1 cellular context compared by ENCODE assay signal in genomic region chr19:1864480-1865171, GRCh38.
A peak's percentile ranks its signal among the peaks of the same experiment; 100 is the strongest.
TF ChIP-seq lines count a peak whose summit lies in the region.

No MANE protein-coding gene starts in this region.

TF ChIP-seq in HepG2, 621 proteins besides CTCF, POLR2A, EP300 and RAD21 (continued from another document):
- peak; percentile 25; the same call in 1 of the 2 replicates for TF ChIP-seq HDAC1 (CRISPR knock-in tag; IDR thresholded peaks at IDR 0.05)
- peak; percentile 58; the same call in 1 of the 2 replicates for TF ChIP-seq PPARG (CRISPR knock-in tag; conservative IDR thresholded peaks at IDR 0.05)
- peak; percentile 92 for TF ChIP-seq RXRA (CRISPR knock-in tag; IDR thresholded peaks at IDR 0.05)
- 0 out of 2 replicates have a peak, but pooled peaks have one; percentile 28 for TF ChIP-seq ZBTB42 (CRISPR knock-in tag; IDR thresholded peaks at IDR 0.05)
- 0 out of 2 replicates have a peak, but pooled peaks have one; percentile 54 for TF ChIP-seq NCOA1 (CRISPR knock-in tag; IDR thresholded peaks at IDR 0.05)
- peak; percentile 69; the same call in 1 of the 2 replicates for TF ChIP-seq CSRNP1 (CRISPR knock-in tag; IDR thresholded peaks at IDR 0.05)
- TF ChIP-seq CBX2 (IDR thresholded peaks at IDR 0.05; ENCODE audit: low read depth, low read length) = no peak
- no peak for TF ChIP-seq CBX2 (CRISPR knock-in tag; IDR thresholded peaks at IDR 0.05; ENCODE audit: low read depth)
- no peak for TF ChIP-seq EZH2 (conservative IDR thresholded peaks at IDR 0.05; ENCODE audit: low read depth, low read length)
- no peak for TF ChIP-seq MNT (IDR thresholded peaks at IDR 0.05)
- no peak for TF ChIP-seq SATB2 (CRISPR knock-in tag; IDR thresholded peaks at IDR 0.05)
- TF ChIP-seq MYPOP (CRISPR knock-in tag; IDR thresholded peaks at IDR 0.05) = no peak
- peak; percentile 47 for TF ChIP-seq ASH2L (IDR thresholded peaks at IDR 0.05; ENCODE audit: insufficient read length, low read depth, low read length)
- no peak for TF ChIP-seq GPBP1L1 (CRISPR knock-in tag; IDR thresholded peaks at IDR 0.05)
- TF ChIP-seq ZNF280B (CRISPR knock-in tag; IDR thresholded peaks at IDR 0.05; ENCODE audit: borderline replicate concordance) = 0 out of 2 replicates have a peak, but pooled peaks have one; percentile 47
- peak; percentile 92; the same call in 1 of the 2 replicates for TF ChIP-seq THRA (CRISPR knock-in tag; IDR thresholded peaks at IDR 0.05; ENCODE audit: borderline replicate concordance)
- peak; percentile 41; the same call in 1 of the 2 replicates for TF ChIP-seq ZNF709 (CRISPR knock-in tag; IDR thresholded peaks at IDR 0.05)
- TF ChIP-seq SKIL (CRISPR knock-in tag; IDR thresholded peaks at IDR 0.05; ENCODE audit: borderline replicate concordance) = no peak
- no peak for TF ChIP-seq NFE2L1 (CRISPR knock-in tag; IDR thresholded peaks at IDR 0.05; ENCODE audit: borderline replicate concordance)
- 0 out of 2 replicates have a peak, but pooled peaks have one; percentile 13 for TF ChIP-seq PCBP1 (IDR thresholded peaks at IDR 0.05; ENCODE audit: borderline replicate concordance, low read depth, low read length)
- TF ChIP-seq ZNF350 (CRISPR knock-in tag; IDR thresholded peaks at IDR 0.05; ENCODE audit: borderline replicate concordance, low read depth) = peak; percentile 64; the same call in 1 of the 2 replicates
- TF ChIP-seq KLF16 (CRISPR knock-in tag; IDR thresholded peaks at IDR 0.05) = peak in 1 of 2 experiments; percentile 19; a peak in 1 of 4 replicates
- peak; percentile 51 for TF ChIP-seq AGO1 (IDR thresholded peaks at IDR 0.05; ENCODE audit: low read depth, low read length, poor library complexity, severe bottlenecking)
- 0 out of 2 replicates have a peak, but pooled peaks have one; percentile 31 for TF ChIP-seq RELA (CRISPR knock-in tag; IDR thresholded peaks at IDR 0.05)
- TF ChIP-seq ZNF44 (CRISPR knock-in tag; IDR thresholded peaks at IDR 0.05) = no peak
- peak; percentile 55; the same call in 1 of the 2 replicates for TF ChIP-seq ARID4A (CRISPR knock-in tag; IDR thresholded peaks at IDR 0.05; ENCODE audit: borderline replicate concordance)
- peak; percentile 26 for TF ChIP-seq GATAD2A (CRISPR knock-in tag; IDR thresholded peaks at IDR 0.05)
